In the genomic region with DNA sequence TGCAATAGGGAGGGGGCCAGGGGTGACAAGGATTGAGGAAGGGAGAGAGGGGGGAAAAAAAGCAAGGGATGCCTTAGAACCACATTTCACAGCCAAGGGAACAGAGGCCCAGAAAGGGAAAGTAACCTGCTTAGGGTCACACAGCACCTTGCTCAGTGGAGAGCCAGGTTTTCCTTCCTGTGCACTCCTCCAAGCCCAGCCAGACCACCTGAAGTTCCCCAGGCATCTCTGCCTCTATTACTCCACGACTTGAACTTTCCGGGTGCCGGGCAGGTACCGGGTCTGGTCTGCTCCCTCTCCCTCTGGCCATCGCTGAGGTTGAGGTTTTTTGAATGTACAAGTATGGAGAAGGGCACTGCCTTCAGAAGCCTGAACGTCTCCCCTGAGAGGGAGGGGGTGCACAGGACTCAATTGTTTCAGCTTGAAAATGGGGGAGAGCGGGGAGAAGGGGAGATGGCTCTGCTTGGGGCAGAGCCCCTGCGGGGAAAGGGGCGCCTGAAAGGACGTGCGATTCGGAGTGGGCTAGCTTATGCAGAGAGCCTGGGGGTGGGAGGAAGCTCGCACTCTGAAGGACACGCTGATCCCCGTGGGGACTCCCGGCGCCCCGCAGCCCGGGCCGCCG, we compare ENCODE assay signal across 1 cellular context.
TF ChIP-seq lines count a peak whose summit lies in the region.

No MANE protein-coding gene starts in this region.

TF ChIP-seq in H1, 55 proteins besides CTCF, POLR2A, EP300 and RAD21:
- peak; percentile 91; the same call in 1 of the 2 replicates for TF ChIP-seq KDM1A (IDR thresholded peaks at IDR 0.05; ENCODE audit: borderline replicate concordance, low read length)
- TF ChIP-seq, protein P1, sequence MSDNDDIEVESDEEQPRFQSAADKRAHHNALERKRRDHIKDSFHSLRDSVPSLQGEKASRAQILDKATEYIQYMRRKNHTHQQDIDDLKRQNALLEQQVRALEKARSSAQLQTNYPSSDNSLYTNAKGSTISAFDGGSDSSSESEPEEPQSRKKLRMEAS (IDR thresholded peaks at IDR 0.05): no peak
- TF ChIP-seq, protein P2, sequence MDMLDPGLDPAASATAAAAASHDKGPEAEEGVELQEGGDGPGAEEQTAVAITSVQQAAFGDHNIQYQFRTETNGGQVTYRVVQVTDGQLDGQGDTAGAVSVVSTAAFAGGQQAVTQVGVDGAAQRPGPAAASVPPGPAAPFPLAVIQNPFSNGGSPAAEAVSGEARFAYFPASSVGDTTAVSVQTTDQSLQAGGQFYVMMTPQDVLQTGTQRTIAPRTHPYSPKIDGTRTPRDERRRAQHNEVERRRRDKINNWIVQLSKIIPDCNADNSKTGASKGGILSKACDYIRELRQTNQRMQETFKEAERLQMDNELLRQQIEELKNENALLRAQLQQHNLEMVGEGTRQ (IDR thresholded peaks at IDR 0.05; ENCODE audit: low read length): no peak
- TF ChIP-seq KDM4A (IDR thresholded peaks at IDR 0.05; ENCODE audit: low read depth, low read length, severe bottlenecking): peak; percentile 17
- TF ChIP-seq SRF (IDR thresholded peaks at IDR 0.05; ENCODE audit: low read depth, low read length): no peak
- peak; percentile 83 for TF ChIP-seq ASH2L (IDR thresholded peaks at IDR 0.05; ENCODE audit: low read length)
- TF ChIP-seq, protein P3, sequence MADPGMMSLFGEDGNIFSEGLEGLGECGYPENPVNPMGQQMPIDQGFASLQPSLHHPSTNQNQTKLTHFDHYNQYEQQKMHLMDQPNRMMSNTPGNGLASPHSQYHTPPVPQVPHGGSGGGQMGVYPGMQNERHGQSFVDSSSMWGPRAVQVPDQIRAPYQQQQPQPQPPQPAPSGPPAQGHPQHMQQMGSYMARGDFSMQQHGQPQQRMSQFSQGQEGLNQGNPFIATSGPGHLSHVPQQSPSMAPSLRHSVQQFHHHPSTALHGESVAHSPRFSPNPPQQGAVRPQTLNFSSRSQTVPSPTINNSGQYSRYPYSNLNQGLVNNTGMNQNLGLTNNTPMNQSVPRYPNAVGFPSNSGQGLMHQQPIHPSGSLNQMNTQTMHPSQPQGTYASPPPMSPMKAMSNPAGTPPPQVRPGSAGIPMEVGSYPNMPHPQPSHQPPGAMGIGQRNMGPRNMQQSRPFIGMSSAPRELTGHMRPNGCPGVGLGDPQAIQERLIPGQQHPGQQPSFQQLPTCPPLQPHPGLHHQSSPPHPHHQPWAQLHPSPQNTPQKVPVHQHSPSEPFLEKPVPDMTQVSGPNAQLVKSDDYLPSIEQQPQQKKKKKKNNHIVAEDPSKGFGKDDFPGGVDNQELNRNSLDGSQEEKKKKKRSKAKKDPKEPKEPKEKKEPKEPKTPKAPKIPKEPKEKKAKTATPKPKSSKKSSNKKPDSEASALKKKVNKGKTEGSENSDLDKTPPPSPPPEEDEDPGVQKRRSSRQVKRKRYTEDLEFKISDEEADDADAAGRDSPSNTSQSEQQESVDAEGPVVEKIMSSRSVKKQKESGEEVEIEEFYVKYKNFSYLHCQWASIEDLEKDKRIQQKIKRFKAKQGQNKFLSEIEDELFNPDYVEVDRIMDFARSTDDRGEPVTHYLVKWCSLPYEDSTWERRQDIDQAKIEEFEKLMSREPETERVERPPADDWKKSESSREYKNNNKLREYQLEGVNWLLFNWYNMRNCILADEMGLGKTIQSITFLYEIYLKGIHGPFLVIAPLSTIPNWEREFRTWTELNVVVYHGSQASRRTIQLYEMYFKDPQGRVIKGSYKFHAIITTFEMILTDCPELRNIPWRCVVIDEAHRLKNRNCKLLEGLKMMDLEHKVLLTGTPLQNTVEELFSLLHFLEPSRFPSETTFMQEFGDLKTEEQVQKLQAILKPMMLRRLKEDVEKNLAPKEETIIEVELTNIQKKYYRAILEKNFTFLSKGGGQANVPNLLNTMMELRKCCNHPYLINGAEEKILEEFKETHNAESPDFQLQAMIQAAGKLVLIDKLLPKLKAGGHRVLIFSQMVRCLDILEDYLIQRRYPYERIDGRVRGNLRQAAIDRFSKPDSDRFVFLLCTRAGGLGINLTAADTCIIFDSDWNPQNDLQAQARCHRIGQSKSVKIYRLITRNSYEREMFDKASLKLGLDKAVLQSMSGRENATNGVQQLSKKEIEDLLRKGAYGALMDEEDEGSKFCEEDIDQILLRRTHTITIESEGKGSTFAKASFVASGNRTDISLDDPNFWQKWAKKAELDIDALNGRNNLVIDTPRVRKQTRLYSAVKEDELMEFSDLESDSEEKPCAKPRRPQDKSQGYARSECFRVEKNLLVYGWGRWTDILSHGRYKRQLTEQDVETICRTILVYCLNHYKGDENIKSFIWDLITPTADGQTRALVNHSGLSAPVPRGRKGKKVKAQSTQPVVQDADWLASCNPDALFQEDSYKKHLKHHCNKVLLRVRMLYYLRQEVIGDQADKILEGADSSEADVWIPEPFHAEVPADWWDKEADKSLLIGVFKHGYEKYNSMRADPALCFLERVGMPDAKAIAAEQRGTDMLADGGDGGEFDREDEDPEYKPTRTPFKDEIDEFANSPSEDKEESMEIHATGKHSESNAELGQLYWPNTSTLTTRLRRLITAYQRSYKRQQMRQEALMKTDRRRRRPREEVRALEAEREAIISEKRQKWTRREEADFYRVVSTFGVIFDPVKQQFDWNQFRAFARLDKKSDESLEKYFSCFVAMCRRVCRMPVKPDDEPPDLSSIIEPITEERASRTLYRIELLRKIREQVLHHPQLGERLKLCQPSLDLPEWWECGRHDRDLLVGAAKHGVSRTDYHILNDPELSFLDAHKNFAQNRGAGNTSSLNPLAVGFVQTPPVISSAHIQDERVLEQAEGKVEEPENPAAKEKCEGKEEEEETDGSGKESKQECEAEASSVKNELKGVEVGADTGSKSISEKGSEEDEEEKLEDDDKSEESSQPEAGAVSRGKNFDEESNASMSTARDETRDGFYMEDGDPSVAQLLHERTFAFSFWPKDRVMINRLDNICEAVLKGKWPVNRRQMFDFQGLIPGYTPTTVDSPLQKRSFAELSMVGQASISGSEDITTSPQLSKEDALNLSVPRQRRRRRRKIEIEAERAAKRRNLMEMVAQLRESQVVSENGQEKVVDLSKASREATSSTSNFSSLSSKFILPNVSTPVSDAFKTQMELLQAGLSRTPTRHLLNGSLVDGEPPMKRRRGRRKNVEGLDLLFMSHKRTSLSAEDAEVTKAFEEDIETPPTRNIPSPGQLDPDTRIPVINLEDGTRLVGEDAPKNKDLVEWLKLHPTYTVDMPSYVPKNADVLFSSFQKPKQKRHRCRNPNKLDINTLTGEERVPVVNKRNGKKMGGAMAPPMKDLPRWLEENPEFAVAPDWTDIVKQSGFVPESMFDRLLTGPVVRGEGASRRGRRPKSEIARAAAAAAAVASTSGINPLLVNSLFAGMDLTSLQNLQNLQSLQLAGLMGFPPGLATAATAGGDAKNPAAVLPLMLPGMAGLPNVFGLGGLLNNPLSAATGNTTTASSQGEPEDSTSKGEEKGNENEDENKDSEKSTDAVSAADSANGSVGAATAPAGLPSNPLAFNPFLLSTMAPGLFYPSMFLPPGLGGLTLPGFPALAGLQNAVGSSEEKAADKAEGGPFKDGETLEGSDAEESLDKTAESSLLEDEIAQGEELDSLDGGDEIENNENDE (IDR thresholded peaks at IDR 0.05; ENCODE audit: insufficient replicate concordance, low read length): no peak
TF ChIP-seq in H1: peak in this region for 3.
